Comparison of ENCODE assay signal across 9 cellular contexts in the genomic region with DNA sequence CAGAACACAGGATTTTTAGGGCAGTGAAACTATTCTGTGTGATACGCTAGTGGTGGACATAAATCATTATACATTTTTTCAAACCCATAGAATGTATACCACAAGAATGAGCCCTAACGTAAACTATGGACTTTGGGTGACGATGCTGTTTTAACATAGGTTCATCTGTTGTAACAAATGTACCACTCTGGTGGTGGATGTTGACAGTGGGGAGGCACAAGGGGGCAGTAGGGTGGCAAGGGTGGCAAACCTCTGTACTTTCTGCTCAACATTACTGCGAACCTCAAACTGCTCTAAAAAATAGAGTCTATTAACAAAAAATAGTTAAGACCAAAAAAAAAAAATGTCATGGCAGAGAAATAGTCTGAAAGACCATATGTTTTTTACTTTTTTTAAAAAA. TPM values are rescaled to one million over a fixed set of nuclear protein-coding genes. Genes with fewer than 3 reads are reported as not detected.
A peak's percentile ranks its signal among the peaks of the same experiment; 100 is the strongest.
DNase-seq lines count a peak whose midpoint lies in the region; ATAC-seq and FAIRE-seq lines count a peak whose summit lies in the region.
"Had no signal": no experiment of that assay in that cellular context is flagged by ENCODE, and none has a peak within 500 bp of the region (broad histone marks: within the 10 kb centered on the region; RNA-seq: fewer than 3 reads in every experiment).

No MANE protein-coding gene starts in this region.

- ATAC-seq in activated naive CD8-positive, alpha-beta T cell treated with anti-CD3 and anti-CD28 coated beads, Interleukin-2, amount 10 ng/mL, durations not matched to agents 7 days and 5 days (ENCODE audit: low read depth): peak; percentile 39

- H3K4me1 Mint-ChIP-seq in activated naive CD8-positive, alpha-beta T cell treated with anti-CD3 and anti-CD28 coated beads, Interleukin-2, amount 10 ng/mL, durations not matched to agents 7 days and 5 days: peaks cover 27% of the 10 kb centered on the region

- H3K4me3 ChIP-seq in MG63: no peak overlapping the region

- peaks cover 3% of the 10 kb centered on the region for H3K36me3 Mint-ChIP-seq in activated naive CD8-positive, alpha-beta T cell treated with anti-CD3 and anti-CD28 coated beads, Interleukin-2, amount 10 ng/mL, durations not matched to agents 7 days and 5 days

- H3K9me3 Mint-ChIP-seq in activated naive CD8-positive, alpha-beta T cell treated with anti-CD3 and anti-CD28 coated beads, Interleukin-2, amount 10 ng/mL, durations not matched to agents 7 days and 5 days: peaks cover 3% of the 10 kb centered on the region

- no peaks in the 10 kb centered on the region for H3K27me3 Mint-ChIP-seq in activated naive CD8-positive, alpha-beta T cell treated with anti-CD3 and anti-CD28 coated beads, Interleukin-2, amount 10 ng/mL, durations not matched to agents 7 days and 5 days

- no peaks in the 10 kb centered on the region for H3K9me3 ChIP-seq in MG63

- POLR2A ChIA-PET in activated naive CD8-positive, alpha-beta T cell treated with anti-CD3 and anti-CD28 coated beads, Interleukin-2, amount 10 ng/mL, durations not matched to agents 7 days and 5 days (lab: Charles Lee): no interaction called here

- FAIRE-seq in HTR-8/SVneo (lab: Jason Lieb, UNC): no peak
- FAIRE-seq: islet of Langerhans had no signal

- no peaks in the 10 kb centered on the region for H3K36me3 ChIP-seq in MG63

- no peak overlapping the region for H3K27ac Mint-ChIP-seq in activated naive CD8-positive, alpha-beta T cell treated with anti-CD3 and anti-CD28 coated beads, Interleukin-2, amount 10 ng/mL, durations not matched to agents 7 days and 5 days

- no peak overlapping the region for H3K4me3 Mint-ChIP-seq in activated naive CD8-positive, alpha-beta T cell treated with anti-CD3 and anti-CD28 coated beads, Interleukin-2, amount 10 ng/mL, durations not matched to agents 7 days and 5 days

- DNase-seq in AML-193 (lab: John Stamatoyannopoulos, UW) (peak; percentile 10 to 25), MG63 (peak; percentile 13), lung microvascular endothelial cell (ENCODE audit: low read depth in 2 of 2) (peak; percentile 39 to 73), HTR-8/SVneo (ENCODE audit: insufficient read length, low spot score) (no peak), HK-2 (ENCODE audit: unreplicated experiment) (no peak), DMS79 treated with DMSO at 0.1 percent for 48 hours (lab: John Stamatoyannopoulos, UW) (no peak), NCI-H1092 treated with DMSO at 0.1 percent for 48 hours (lab: John Stamatoyannopoulos, UW) (no peak)
- no peak for DNase-seq in activated naive CD8-positive, alpha-beta T cell treated with anti-CD3 and anti-CD28 coated beads, Interleukin-2, amount 10 ng/mL, durations not matched to agents 7 days and 5 days

- no peaks in the 10 kb centered on the region for H3K27me3 ChIP-seq in MG63

RNA-seq across cellular contexts. Expression of a gene that starts 9.1 kb away (rescaled TPM):
- 1.6 and 3.2 TPM in 2 replicates for total RNA-seq in MG63 (2014; rRNA removed; shearing (Covaris generic); ENCODE audit: low replicate concordance)
- 10 to 100 TPM; 33.5 to 34.1 TPM for total RNA-seq in activated naive CD8-positive, alpha-beta T cell treated with anti-CD3 and anti-CD28 coated beads, Interleukin-2, amount 10 ng/mL, durations not matched to agents 7 days and 5 days
- 7.6 and 16.9 TPM in 2 replicates for total RNA-seq in lung microvascular endothelial cell

Comparison
In these comparisons a context has a peak if more than half of its experiments do, and no peak if none do; other contexts are left out.
1. DNase-seq: peak in AML-193 (2 of 2), MG63 (single experiment) and lung microvascular endothelial cell (2 of 2); none in activated naive CD8-positive, alpha-beta T cell treated with anti-CD3 and anti-CD28 coated beads, Interleukin-2, amount 10 ng/mL, durations not matched to agents 7 days and 5 days (single experiment), HTR-8/SVneo (single experiment), HK-2 (single experiment), DMS79 treated with DMSO at 0.1 percent for 48 hours (single experiment) and NCI-H1092 treated with DMSO at 0.1 percent for 48 hours (single experiment).